ENCODE assay signal across 8 cellular contexts in the genomic region with DNA sequence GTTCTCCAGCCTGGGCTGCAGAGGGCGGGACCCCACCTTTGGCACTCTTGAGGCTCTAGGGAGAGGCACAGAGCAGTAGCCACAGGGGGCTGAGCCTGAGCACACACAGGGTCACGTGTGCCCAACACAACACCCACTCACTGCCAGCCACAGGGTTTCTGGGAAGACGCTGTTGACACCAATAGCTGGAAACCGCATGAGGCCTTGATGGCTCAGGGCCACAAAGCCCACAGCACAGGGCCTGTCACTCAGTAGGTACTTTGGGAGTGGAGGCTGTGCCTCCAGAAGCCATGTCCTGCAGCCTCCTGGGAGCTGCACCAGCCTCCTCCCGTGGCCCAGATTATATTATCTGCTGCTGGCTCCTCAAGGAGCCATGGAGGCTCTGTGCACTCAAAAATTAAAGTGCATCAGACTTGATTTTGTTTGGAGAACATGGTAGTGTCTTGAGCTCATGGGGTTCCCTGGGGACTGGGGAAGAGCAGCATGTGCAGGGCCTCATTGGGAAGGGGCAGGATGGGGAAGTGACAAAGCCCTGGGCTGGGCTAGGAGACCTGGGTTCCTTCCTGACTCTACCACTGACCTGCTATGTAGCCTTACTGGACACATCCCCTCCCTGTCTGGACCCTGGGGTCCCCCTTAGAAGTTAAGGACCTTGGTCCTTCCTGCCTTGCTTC. TPM values are rescaled to one million over a fixed set of nuclear protein-coding genes. Genes with fewer than 3 reads are reported as not detected.
A peak's percentile ranks its signal among the peaks of the same experiment; 100 is the strongest.
DNase-seq lines count a peak whose midpoint lies in the region; ATAC-seq and TF ChIP-seq lines count a peak whose summit lies in the region.

No MANE protein-coding gene starts in this region.

- no peak overlapping the region for H2AFZ ChIP-seq in hepatocyte

- no peaks in the 10 kb centered on the region for H3K27me3 ChIP-seq in hepatocyte

- peak overlapping the region; percentile 34 for H3K27ac ChIP-seq in 22Rv1
- peak overlapping the region; percentile 20 for H3K27ac ChIP-seq in hepatocyte

- WGBS in hepatocyte (ENCODE audit: low lambda C conversion rate, missing lambda C conversion rate): 79% methylated on average over 5 of the region's 5 CpGs

- peaks cover 29% of the 10 kb centered on the region for H3K4me1 ChIP-seq in hepatocyte (ENCODE audit: insufficient read depth)

- TF ChIP-seq CTCF in 22Rv1 (IDR thresholded peaks at IDR 0.05) (no peak), hepatocyte (IDR thresholded peaks at IDR 0.05; ENCODE audit: poor library complexity) (no peak)

- H3K36me3 ChIP-seq in hepatocyte (replicated peaks; ENCODE audit: insufficient read depth, low read depth): no peaks in the 10 kb centered on the region

- no peaks in the 10 kb centered on the region for H3K9me3 ChIP-seq in hepatocyte (ENCODE audit: low read depth)

- ATAC-seq in GM21447 (IDR thresholded peaks at IDR 0.05; ENCODE audit: unreplicated experiment) (peak; percentile 49), HG03097 (IDR thresholded peaks at IDR 0.05; ENCODE audit: low FRiP score, unreplicated experiment) (no peak)

- no peaks in the 10 kb centered on the region for H4K20me1 ChIP-seq in hepatocyte (ENCODE audit: insufficient read depth, poor library complexity, severe bottlenecking)

- H3K79me2 ChIP-seq in hepatocyte: no peaks in the 10 kb centered on the region

- H3K4me3 ChIP-seq in hepatocyte: no peak overlapping the region

- peak; percentile 45 to 74 for DNase-seq in SHP77 (lab: John Stamatoyannopoulos, UW)
- DNase-seq in activated naive CD4-positive, alpha-beta T cell treated with Interleukin-2 at 50 U/mL for 16 hours: peak; percentile 88
- DNase-seq in hepatocyte (ENCODE audit: low spot score): no peak
- peak; percentile 77 to 80 for DNase-seq in stimulated activated CD4-positive, alpha-beta T cell treated with anti-CD3 and anti-CD28 coated beads, Interleukin-2, amount 100 ng/mL, for 48 hours
- no peak for DNase-seq in HT-29 (ENCODE audit: low spot score)

- no peak overlapping the region for H3K4me2 ChIP-seq in hepatocyte

- no peaks in the 10 kb centered on the region for H3K9me2 ChIP-seq in hepatocyte (replicated peaks; ENCODE audit: insufficient read depth)

RNA-seq across cellular contexts. Expression of gene SREBF1, which starts 12.5 kb away (rescaled TPM):
- total RNA-seq in hepatocyte: 47.0 and 57.1 TPM in 2 replicates
- 107 and 140 TPM in 2 replicates for polyA plus RNA-seq in hepatocyte
- total RNA-seq in HT-29 (2014; rRNA removed; shearing (Covaris generic)): 296 and 304 TPM in 2 replicates

Comparison
In these comparisons a context has a peak if more than half of its experiments do, and no peak if none do; other contexts are left out.
1. DNase-seq: peak in SHP77 (2 of 2), activated naive CD4-positive, alpha-beta T cell treated with Interleukin-2 at 50 U/mL for 16 hours (single experiment) and stimulated activated CD4-positive, alpha-beta T cell treated with anti-CD3 and anti-CD28 coated beads, Interleukin-2, amount 100 ng/mL, for 48 hours (2 of 2); none in hepatocyte (single experiment) and HT-29 (single experiment).